36 cellular contexts compared by ENCODE assay signal in genomic region chr2:152929628-152930027, GRCh38.
DNase-seq lines count a peak whose midpoint lies in the region; ATAC-seq, FAIRE-seq and TF ChIP-seq lines count a peak whose summit lies in the region.
"Had no signal": no experiment of that assay in that cellular context is flagged by ENCODE, and none has a peak within 500 bp of the region (broad histone marks: within the 10 kb centered on the region; RNA-seq: fewer than 3 reads in every experiment).

No MANE protein-coding gene starts in this region.

- H3K27ac ChIP-seq in K562 (ENCODE audit: extremely low read depth, low read depth, low read length) = no peak overlapping the region
- H3K27ac ChIP-seq: 22Rv1; A549; BLaER1; BLaER1 treated with 17β-estradiol and CSF1 and Interleukin-3, amounts not matched to agents 10 nM and 100 nM; C4-2B had no signal

- H3K27me3 ChIP-seq in K562 (ENCODE audit: control insufficient read depth in 2 of 2, insufficient read depth in 2 of 2, low read length in 2 of 2) = no peaks in the 10 kb centered on the region
- H3K27me3 ChIP-seq: BE2C; BLaER1; BLaER1 treated with 17β-estradiol and CSF1 and Interleukin-3, amounts not matched to agents 10 nM and 100 nM had no signal

- H2AFZ ChIP-seq in K562 (ENCODE audit: low read depth, low read length) = no peak overlapping the region

- no peaks in the 10 kb centered on the region for H4K20me1 ChIP-seq in K562 (replicated peaks; ENCODE audit: control insufficient read depth, insufficient read depth, low read length)
- H4K20me1 ChIP-seq: BLaER1; BLaER1 treated with 17β-estradiol and CSF1 and Interleukin-3, amounts not matched to agents 10 nM and 100 nM had no signal

- no peaks in the 10 kb centered on the region for H3K36me3 ChIP-seq in K562 (ENCODE audit: control insufficient read depth, insufficient read depth, low read length)
- H3K36me3 ChIP-seq: BE2C; BLaER1; BLaER1 treated with 17β-estradiol and CSF1 and Interleukin-3, amounts not matched to agents 10 nM and 100 nM had no signal

- BruUV-seq in K562 (replicated peaks; lab: Mats Ljungman, UMichigan) = no TSS peak

- FAIRE-seq in GM12891 (lab: Jason Lieb, UNC) = peak; percentile 48
- FAIRE-seq in K562 (lab: Jason Lieb, UNC) = no peak
- FAIRE-seq: A549, D721Med had no signal

- H3K4me1 Mint-ChIP-seq in activated CD8-positive, alpha-beta T cell treated with anti-CD3 and anti-CD28 coated beads for 36 hours (ENCODE audit: low read depth) = no peaks in the 10 kb centered on the region
- H3K4me1 Mint-ChIP-seq in activated CD8-positive, alpha-beta T cell treated with anti-CD3 and anti-CD28 coated beads, Interleukin-2, amount 10 ng/mL, durations not matched to agents 7 days and 5 days (ENCODE audit: low read depth) = no peaks in the 10 kb centered on the region
- H3K4me1 Mint-ChIP-seq: B cell; CD4-positive, alpha-beta memory T cell; CD4-positive, CD25-positive, alpha-beta regulatory T cell; CD8-positive, alpha-beta memory T cell had no signal

- no peaks in the 10 kb centered on the region for H3K79me2 ChIP-seq in K562 (ENCODE audit: control insufficient read depth, insufficient read depth, low read length)

- TF ChIP-seq CTCF in activated CD8-positive, alpha-beta T cell treated with anti-CD3 and anti-CD28 coated beads for 36 hours (IDR thresholded peaks at IDR 0.05) = no peak
- no peak for TF ChIP-seq CTCF in K562 (IDR thresholded peaks at IDR 0.05 in 2 of 3, conservative IDR thresholded peaks at IDR 0.05 in 1 of 3; ENCODE audit: insufficient read depth in 2 of 3, low read depth in 1 of 3, low read length in 3 of 3)

- POLR2A ChIA-PET in activated CD8-positive, alpha-beta T cell treated with anti-CD3 and anti-CD28 coated beads for 36 hours (lab: Charles Lee) = no interaction called here
- POLR2A ChIA-PET in activated CD8-positive, alpha-beta T cell treated with anti-CD3 and anti-CD28 coated beads, Interleukin-2, amount 10 ng/mL, durations not matched to agents 7 days and 5 days (lab: Charles Lee) = no interaction called here
- POLR2A ChIA-PET in HEK293T (lab: Yijun Ruan, JAX) (no interaction called here), K562 (lab: Yijun Ruan, JAX) (no interaction called here)

- no peak overlapping the region for H3K4me3 ChIP-seq in K562
- H3K4me3 ChIP-seq: A549; BLaER1; BLaER1 treated with 17β-estradiol and CSF1 and Interleukin-3, amounts not matched to agents 10 nM and 100 nM had no signal

- TF ChIP-seq POLR2A in GM12891 (IDR thresholded peaks at IDR 0.05; ENCODE audit: low read depth, low read length) = no peak
- TF ChIP-seq POLR2A in K562 (conservative IDR thresholded peaks at IDR 0.05) = no peak

- no peaks in the 10 kb centered on the region for H3K4me1 ChIP-seq in K562 (replicated peaks in 1 of 2; ENCODE audit: control insufficient read depth in 2 of 2, insufficient read depth in 2 of 2, low read length in 2 of 2)
- H3K4me1 ChIP-seq: A549, BE2C, BLaER1, Caco-2 had no signal

- 53% methylated on average over 3 of the region's 3 CpGs for WGBS in K562 (ENCODE audit: insufficient coverage, low coverage, missing lambda C conversion rate)

- H3K9me3 Mint-ChIP-seq in activated CD8-positive, alpha-beta T cell treated with anti-CD3 and anti-CD28 coated beads for 36 hours = no peaks in the 10 kb centered on the region
- no peaks in the 10 kb centered on the region for H3K9me3 Mint-ChIP-seq in activated CD8-positive, alpha-beta T cell treated with anti-CD3 and anti-CD28 coated beads, Interleukin-2, amount 10 ng/mL, durations not matched to agents 7 days and 5 days (ENCODE audit: insufficient read depth)
- H3K9me3 Mint-ChIP-seq: CD8-positive, alpha-beta T cell had no signal

- H3K9ac ChIP-seq in K562 (ENCODE audit: insufficient read depth in 1 of 2, low read depth in 2 of 2, low read length in 2 of 2) = no peak overlapping the region
- H3K9ac ChIP-seq: BLaER1; BLaER1 treated with 17β-estradiol and CSF1 and Interleukin-3, amounts not matched to agents 10 nM and 100 nM had no signal

- H3K4me3 Mint-ChIP-seq in activated CD8-positive, alpha-beta T cell treated with anti-CD3 and anti-CD28 coated beads for 36 hours = no peak overlapping the region
- no peak overlapping the region for H3K4me3 Mint-ChIP-seq in activated CD8-positive, alpha-beta T cell treated with anti-CD3 and anti-CD28 coated beads, Interleukin-2, amount 10 ng/mL, durations not matched to agents 7 days and 5 days
- H3K4me3 Mint-ChIP-seq: B cell; CD14-positive monocyte; CD4-positive, alpha-beta memory T cell; CD4-positive, alpha-beta T cell; CD4-positive, CD25-positive, alpha-beta regulatory T cell; CD8-positive, alpha-beta memory T cell; CD8-positive, alpha-beta T cell had no signal

- intact Hi-C loops in activated CD8-positive, alpha-beta T cell treated with anti-CD3 and anti-CD28 coated beads for 36 hours (cut with micrococcal nuclease) = loop anchor here (10.0 kb wide), 1 partner anchor 585 kb away; no protein-coding TSS in a partner anchor
- intact Hi-C loops in K562 (cut with micrococcal nuclease) = loop anchor here (5.0 kb wide), 1 partner anchor 588 kb away; no protein-coding TSS in a partner anchor

- peaks cover 4% of the 10 kb centered on the region for H3K9me3 ChIP-seq in K562 (replicated peaks; ENCODE audit: control insufficient read depth, insufficient read depth, low read depth, low read length)
- H3K9me3 ChIP-seq: A549; BE2C; BLaER1; BLaER1 treated with 17β-estradiol and CSF1 and Interleukin-3, amounts not matched to agents 10 nM and 100 nM; Caco-2 had no signal

- CTCF ChIA-PET in activated CD8-positive, alpha-beta T cell treated with anti-CD3 and anti-CD28 coated beads for 36 hours (lab: Charles Lee) = no interaction called here
- CTCF ChIA-PET in activated CD8-positive, alpha-beta T cell treated with anti-CD3 and anti-CD28 coated beads, Interleukin-2, amount 10 ng/mL, durations not matched to agents 7 days and 5 days (lab: Charles Lee) = no interaction called here
- CTCF ChIA-PET in HEK293T (lab: Yijun Ruan, JAX) (no interaction called here), K562 (lab: Yijun Ruan, JAX; ENCODE audit: low intra/inter-chr PET ratio) (no interaction called here)

- no peak overlapping the region for H3K4me2 ChIP-seq in K562 (ENCODE audit: insufficient read depth, low read length)
- H3K4me2 ChIP-seq: A549; BLaER1; BLaER1 treated with 17β-estradiol and CSF1 and Interleukin-3, amounts not matched to agents 10 nM and 100 nM had no signal

- peak; percentile 34 for ATAC-seq in activated CD8-positive, alpha-beta T cell treated with anti-CD3 and anti-CD28 coated beads for 36 hours
- no peak for ATAC-seq in activated CD8-positive, alpha-beta T cell treated with anti-CD3 and anti-CD28 coated beads, Interleukin-2, amount 10 ng/mL, durations not matched to agents 7 days and 5 days
- no peak for ATAC-seq in K562
- ATAC-seq: A549; CD8-positive, alpha-beta T cell had no signal

- no peak for TF ChIP-seq RAD21 in K562 (CRISPR knock-in tag; conservative IDR thresholded peaks at IDR 0.05 in 1 of 2, IDR thresholded peaks at IDR 0.05 in 1 of 2)

- H3K27me3 Mint-ChIP-seq in activated CD8-positive, alpha-beta T cell treated with anti-CD3 and anti-CD28 coated beads for 36 hours = no peaks in the 10 kb centered on the region
- H3K27me3 Mint-ChIP-seq in activated CD8-positive, alpha-beta T cell treated with anti-CD3 and anti-CD28 coated beads, Interleukin-2, amount 10 ng/mL, durations not matched to agents 7 days and 5 days (ENCODE audit: low read depth) = no peaks in the 10 kb centered on the region
- H3K27me3 Mint-ChIP-seq: B cell; CD4-positive, CD25-positive, alpha-beta regulatory T cell; CD8-positive, alpha-beta memory T cell had no signal

- TF ChIP-seq EP300 in K562 (IDR thresholded peaks at IDR 0.05; ENCODE audit: low read length) = no peak

- no peak overlapping the region for H3K27ac Mint-ChIP-seq in activated CD8-positive, alpha-beta T cell treated with anti-CD3 and anti-CD28 coated beads for 36 hours
- H3K27ac Mint-ChIP-seq in activated CD8-positive, alpha-beta T cell treated with anti-CD3 and anti-CD28 coated beads, Interleukin-2, amount 10 ng/mL, durations not matched to agents 7 days and 5 days = no peak overlapping the region
- H3K27ac Mint-ChIP-seq: B cell; CD14-positive monocyte; CD4-positive, alpha-beta memory T cell; CD4-positive, alpha-beta T cell; CD4-positive, CD25-positive, alpha-beta regulatory T cell; CD8-positive, alpha-beta memory T cell; CD8-positive, alpha-beta T cell had no signal

- H3K36me3 Mint-ChIP-seq in activated CD8-positive, alpha-beta T cell treated with anti-CD3 and anti-CD28 coated beads for 36 hours (ENCODE audit: low read depth) = no peaks in the 10 kb centered on the region
- H3K36me3 Mint-ChIP-seq in activated CD8-positive, alpha-beta T cell treated with anti-CD3 and anti-CD28 coated beads, Interleukin-2, amount 10 ng/mL, durations not matched to agents 7 days and 5 days (ENCODE audit: low read depth) = no peaks in the 10 kb centered on the region
- H3K36me3 Mint-ChIP-seq: CD14-positive monocyte; CD4-positive, alpha-beta memory T cell; CD4-positive, CD25-positive, alpha-beta regulatory T cell; CD8-positive, alpha-beta memory T cell; CD8-positive, alpha-beta T cell had no signal

- no peaks in the 10 kb centered on the region for H3K9me1 ChIP-seq in K562 (ENCODE audit: control insufficient read depth, insufficient read depth, low read length)

- no peak for DNase-seq in activated CD8-positive, alpha-beta T cell treated with anti-CD3 and anti-CD28 coated beads for 36 hours
- no peak for DNase-seq in activated CD8-positive, alpha-beta T cell treated with anti-CD3 and anti-CD28 coated beads, Interleukin-2, amount 10 ng/mL, durations not matched to agents 7 days and 5 days
- no peak for DNase-seq in GM12891 (ENCODE audit: insufficient read length, low spot score)
- no peak for DNase-seq in HEK293T (ENCODE audit: extremely low spot score)
- no peak for DNase-seq in K562 (ENCODE audit: extremely low read depth in 1 of 4, low spot score in 3 of 4)
- no peak for DNase-seq in T1000 (lab: John Stamatoyannopoulos, UW)
- DNase-seq in NCI-H226 = no peak
- no peak for DNase-seq in GDM1 (lab: John Stamatoyannopoulos, UW)
- DNase-seq: 8988T; ACHN; AML-193; BE2C; C1 segment of cervical spinal cord; Caco-2; Calu3; CD4-positive, alpha-beta memory T cell; CD4-positive, alpha-beta T cell; CD4-positive, CD25-positive, alpha-beta regulatory T cell; CD8-positive, alpha-beta memory T cell; CD8-positive, alpha-beta T cell; COR-L47; DMS 273 treated with DMSO at 0.1 percent for 48 hours; DMS153; DMS53; DMS79; DMS79 treated with DMSO at 0.1 percent for 48 hours; DND-41; EL had no signal

- in situ Hi-C loops in K562 (cut with MboI) = no loop called here

TF ChIP-seq in GM12891, 5 proteins besides CTCF, POLR2A, EP300 and RAD21:
- TF ChIP-seq SPI1 (IDR thresholded peaks at IDR 0.05; ENCODE audit: low read depth, low read length) (no peak), POU2F2 (IDR thresholded peaks at IDR 0.05; ENCODE audit: low read depth, low read length) (no peak)

TF ChIP-seq in HEK293T, 16 proteins besides CTCF, POLR2A, EP300 and RAD21:
- peak; percentile 39; the same call in 1 of the 2 replicates for TF ChIP-seq NFRKB (IDR thresholded peaks at IDR 0.05)
- TF ChIP-seq CTBP1 (IDR thresholded peaks at IDR 0.05; ENCODE audit: borderline replicate concordance) = no peak
